ENCODE assay signal across 8 cellular contexts in the genomic region with DNA sequence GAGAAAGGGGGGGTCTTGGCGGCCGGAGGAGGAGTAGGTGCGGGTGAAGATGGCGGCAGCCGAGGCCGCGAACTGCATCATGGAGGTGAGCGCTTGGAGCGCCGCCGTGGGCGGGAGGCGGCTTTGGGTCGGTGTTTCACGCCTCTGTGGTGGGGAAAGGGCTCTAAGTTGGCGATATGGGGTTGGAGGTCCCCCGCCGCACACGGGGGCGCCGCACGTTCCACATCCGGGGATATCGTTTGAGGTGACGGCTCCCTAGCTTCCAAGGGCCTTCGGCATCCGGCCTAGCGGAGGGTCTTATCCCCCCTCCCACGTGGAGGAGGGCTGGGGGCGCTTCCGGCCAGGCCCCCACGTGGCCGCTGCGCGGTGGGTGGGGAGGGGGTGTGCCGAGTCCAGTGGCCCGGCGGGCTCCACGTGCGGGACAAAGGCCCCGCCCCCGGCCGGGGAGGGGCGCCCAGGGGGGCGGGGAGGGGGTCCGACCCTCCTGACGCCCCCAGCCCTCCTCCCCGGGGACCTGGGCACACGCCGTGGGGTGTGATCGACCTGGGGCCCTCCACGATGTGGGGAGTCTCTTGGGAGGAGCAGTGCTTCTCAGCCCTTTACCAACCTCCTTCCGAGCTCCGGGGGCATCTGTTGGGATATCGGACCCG. TPM values are rescaled to one million over a fixed set of nuclear protein-coding genes. Genes with fewer than 3 reads are reported as not detected.
A peak's percentile ranks its signal among the peaks of the same experiment; 100 is the strongest.
DNase-seq lines count a peak whose midpoint lies in the region; ATAC-seq and TF ChIP-seq lines count a peak whose summit lies in the region.

Gene PRMT1, plus strand, starts transcription at position 40 of the 650 bp plus-strand sequence. Its CDS starts 10 bp downstream, at position 50.

- no peak for TF ChIP-seq CTCF in activated CD8-positive, alpha-beta T cell treated with anti-CD3 and anti-CD28 coated beads for 36 hours (IDR thresholded peaks at IDR 0.05)
- TF ChIP-seq CTCF in thyroid gland (IDR thresholded peaks at IDR 0.05) = no peak

- ATAC-seq in activated CD8-positive, alpha-beta T cell treated with anti-CD3 and anti-CD28 coated beads for 36 hours = no peak
- ATAC-seq in esophagus mucosa (peak; percentile 10), GM18867 (IDR thresholded peaks at IDR 0.05; ENCODE audit: unreplicated experiment) (no peak), HG03135 (IDR thresholded peaks at IDR 0.05; ENCODE audit: unreplicated experiment) (no peak)

- POLR2A ChIA-PET in activated CD8-positive, alpha-beta T cell treated with anti-CD3 and anti-CD28 coated beads for 36 hours (lab: Charles Lee) = interaction anchor here (0.6 to 5.0 kb wide), 14 partner anchors 11 to 315 kb away, joined by 3 to 47 read pairs (median 4); partner anchors contain the start of genes ADM5, AP2A1, BCL2L12 and CPT1C

- peaks cover 15 to 36% of the 10 kb centered on the region in 2 donors for H3K4me1 ChIP-seq in thyroid gland

- H3K27ac ChIP-seq in thyroid gland = peak within 1 kb of the TSS; percentile 86 to 97 (median 90)

- intact Hi-C loops in activated CD8-positive, alpha-beta T cell treated with anti-CD3 and anti-CD28 coated beads for 36 hours (cut with micrococcal nuclease) = loop anchor here (5.0 kb wide), 2 partner anchors 35 to 85 kb away; partner anchors contain the start of genes PRR12, RRAS and SCAF1
- intact Hi-C loops in thyroid gland (cut with DNase I) = no loop called here

- CTCF ChIA-PET in activated CD8-positive, alpha-beta T cell treated with anti-CD3 and anti-CD28 coated beads for 36 hours (lab: Charles Lee) = interaction anchor here (0.9 to 3.2 kb wide), 14 partner anchors 10 to 166 kb away, joined by 3 to 9 read pairs (median 4); partner anchors contain the start of genes BCL2L12, IRF3, RCN3 and RRAS

- H3K27me3 ChIP-seq in thyroid gland = no peaks in the 10 kb centered on the region

- no peak for DNase-seq in Jurkat, Clone E6-1 (ENCODE audit: low read depth, low spot score)
- DNase-seq in activated CD8-positive, alpha-beta T cell treated with anti-CD3 and anti-CD28 coated beads for 36 hours = no peak
- DNase-seq in myocyte (ENCODE audit: low read depth) (peak; percentile 50), thyroid gland (peak; percentile 30 to 36)

- H3K9me3 Mint-ChIP-seq in activated CD8-positive, alpha-beta T cell treated with anti-CD3 and anti-CD28 coated beads for 36 hours = no peaks in the 10 kb centered on the region

- peaks cover 10 to 11% of the 10 kb centered on the region in 2 donors for H3K36me3 ChIP-seq in thyroid gland

- no peaks in the 10 kb centered on the region for H3K9me3 ChIP-seq in thyroid gland

- peak within 1 kb of the TSS; percentile 98 for H3K4me3 Mint-ChIP-seq in activated CD8-positive, alpha-beta T cell treated with anti-CD3 and anti-CD28 coated beads for 36 hours

- H3K4me1 Mint-ChIP-seq in activated CD8-positive, alpha-beta T cell treated with anti-CD3 and anti-CD28 coated beads for 36 hours (ENCODE audit: low read depth) = peaks cover 26% of the 10 kb centered on the region

- H3K4me3 ChIP-seq in GM08714 (ENCODE audit: low read length) (peak within 1 kb of the TSS; percentile 81), thyroid gland (replicated peaks in 1 of 3) (peak within 1 kb of the TSS; percentile 74 to 96 (median 90))
- H3K4me3 ChIP-seq in Jurkat, Clone E6-1 (ENCODE audit: low read length) = peak within 1 kb of the TSS; percentile 94

- H3K27me3 Mint-ChIP-seq in activated CD8-positive, alpha-beta T cell treated with anti-CD3 and anti-CD28 coated beads for 36 hours = no peaks in the 10 kb centered on the region

- TF ChIP-seq POLR2A in thyroid gland (IDR thresholded peaks at IDR 0.05) = peak; percentile 40 to 89

- H3K36me3 Mint-ChIP-seq in activated CD8-positive, alpha-beta T cell treated with anti-CD3 and anti-CD28 coated beads for 36 hours (ENCODE audit: low read depth) = peaks cover 23% of the 10 kb centered on the region

- 0% methylated on average over 25 to 42 of the region's 56 CpGs for WGBS in thyroid gland, 2 donors

- H3K27ac Mint-ChIP-seq in activated CD8-positive, alpha-beta T cell treated with anti-CD3 and anti-CD28 coated beads for 36 hours = peak within 1 kb of the TSS; percentile 98

RNA-seq across cellular contexts. Expression of gene PRMT1, which starts in this region (rescaled TPM):
- polyA plus RNA-seq in Jurkat, Clone E6-1 (2012; ENCODE audit: insufficient read depth, insufficient read length) = 378 TPM
- 100 to 1,000 TPM; 419 to 437 TPM for total RNA-seq in activated CD8-positive, alpha-beta T cell treated with anti-CD3 and anti-CD28 coated beads for 36 hours
- total RNA-seq in esophagus mucosa (99.0 TPM), myocyte (528 and 584 TPM in 2 replicates), thyroid gland (100 to 1,000 TPM; 117 to 156 (median 139) TPM)
- polyA plus RNA-seq in myocyte (2012) = 256 TPM

Comparison
In these comparisons a context has a peak if more than half of its experiments do, and no peak if none do; other contexts are left out.
1. DNase-seq: peak in myocyte (single experiment) and thyroid gland (2 of 2); none in Jurkat, Clone E6-1 (single experiment) and activated CD8-positive, alpha-beta T cell treated with anti-CD3 and anti-CD28 coated beads for 36 hours (single experiment).
2. Peak in every context shown above with its lines, with median percentiles within 50 percentile points of each other: H3K4me3 ChIP-seq.